Comparison of ENCODE assay signal across 1 cellular context in genomic region chr12:118136559-118137003, GRCh38.
TF ChIP-seq lines count a peak whose summit lies in the region.

No MANE protein-coding gene starts in this region.

TF ChIP-seq in K562, 482 proteins besides CTCF, POLR2A, EP300 and RAD21 (continued from another document):
- TF ChIP-seq EGR1 (conservative IDR thresholded peaks at IDR 0.05) (peak; percentile 67), PCBP2 (IDR thresholded peaks at IDR 0.05; ENCODE audit: low read depth, low read length, poor library complexity, severe bottlenecking) (no peak), E2F6 (IDR thresholded peaks at IDR 0.05; ENCODE audit: borderline replicate concordance in 1 of 2, extremely low read depth in 1 of 2, insufficient read depth in 1 of 2, insufficient read length in 1 of 2, low read depth in 1 of 2, low read length in 1 of 2, poor library complexity in 1 of 2, severe bottlenecking in 1 of 2) (peak in 1 of 2 experiments; percentile 38), NR3C1 (CRISPR knock-in tag; IDR thresholded peaks at IDR 0.05) (no peak; the same call in 1 of the 2 replicates), UBTF (IDR thresholded peaks at IDR 0.05; ENCODE audit: borderline replicate concordance in 1 of 2, low read depth in 2 of 2, low read length in 2 of 2) (0 out of 4 replicates have a peak, but pooled peaks of 1 of the 2 experiments have one; percentile 28), ZBTB7A (IDR thresholded peaks at IDR 0.05; ENCODE audit: borderline replicate concordance, control insufficient read depth, low read depth, low read length) (peak; percentile 27; the same call in 1 of the 2 replicates), TCF7 (IDR thresholded peaks at IDR 0.05; ENCODE audit: borderline replicate concordance) (no peak), ZNF124 (CRISPR knock-in tag; IDR thresholded peaks at IDR 0.05) (peak; percentile 19; the same call in 1 of the 2 replicates), RFX5 (IDR thresholded peaks at IDR 0.05; ENCODE audit: low read depth, low read length) (no peak), GTF3C2 (IDR thresholded peaks at IDR 0.05; ENCODE audit: borderline replicate concordance, extremely low read depth, insufficient read length) (no peak), THRB (CRISPR knock-in tag; conservative IDR thresholded peaks at IDR 0.05) (no peak), GTF2E2 (tag; IDR thresholded peaks at IDR 0.05) (0 out of 2 replicates have a peak, but pooled peaks have one; percentile 13), ZHX1 (conservative IDR thresholded peaks at IDR 0.05; ENCODE audit: low read length) (no peak), HOXB6 (CRISPR knock-in tag; IDR thresholded peaks at IDR 0.05; ENCODE audit: borderline replicate concordance) (no peak), SAP30 (IDR thresholded peaks at IDR 0.05; ENCODE audit: borderline replicate concordance, insufficient read depth, low read depth, low read length, poor library complexity, severe bottlenecking) (peak; percentile 15), ZNF324 (CRISPR knock-in tag; IDR thresholded peaks at IDR 0.05) (no peak), ZBTB40 (IDR thresholded peaks at IDR 0.05) (no peak), ZBTB40 (CRISPR knock-in tag; IDR thresholded peaks at IDR 0.05) (no peak), ZNF695 (CRISPR knock-in tag; IDR thresholded peaks at IDR 0.05) (no peak), ZFX (CRISPR knock-in tag; IDR thresholded peaks at IDR 0.05) (peak; percentile 3; the same call in 1 of the 2 replicates), THAP12 (CRISPR knock-in tag; IDR thresholded peaks at IDR 0.05) (no peak), HMBOX1 (IDR thresholded peaks at IDR 0.05) (peak; percentile 23; the same call in 1 of the 2 replicates), NR2C1 (IDR thresholded peaks at IDR 0.05) (0 out of 2 replicates have a peak, but pooled peaks have one; percentile 37), NR2C1 (tag; IDR thresholded peaks at IDR 0.05) (peak; percentile 43; the same call in 1 of the 2 replicates)
